Comparison of ENCODE assay signal across 13 cellular contexts in the genomic region with DNA sequence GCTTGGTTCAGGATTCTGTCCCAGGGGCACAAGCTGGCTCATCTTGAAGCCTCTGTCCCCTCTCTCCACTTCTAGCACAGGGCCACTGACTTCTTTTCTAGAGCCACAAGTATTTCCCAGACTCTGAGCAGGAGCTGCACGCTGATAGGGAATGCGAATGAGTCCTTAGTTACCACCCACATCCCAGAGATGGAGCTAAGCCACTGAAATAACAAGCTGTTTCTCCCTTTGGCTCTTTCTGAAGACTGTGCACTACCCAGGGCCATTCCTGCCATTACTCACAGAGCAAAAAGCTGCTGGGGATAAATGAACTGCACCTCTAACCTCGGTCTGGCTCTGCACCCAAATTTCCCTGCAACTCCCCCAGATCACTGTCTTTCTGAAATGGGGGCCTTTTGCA.
"Had no signal": no experiment of that assay in that cellular context is flagged by ENCODE, and none has a peak within 500 bp of the region (broad histone marks: within the 10 kb centered on the region; RNA-seq: fewer than 3 reads in every experiment).

No MANE protein-coding gene starts in this region.

- H3K9me3 Mint-ChIP-seq: activated T-cell treated with anti-CD3 and anti-CD28 coated beads, Interleukin-2, amount 50 U/mL, for 24 hours; stimulated activated naive CD8-positive, alpha-beta T cell treated with anti-CD3 and anti-CD28 coated beads, Interleukin-15, amount 100 ng/mL, for 72 hours; T-helper 2 cell treated with Interferon-gamma antibody and Interleukin-4, amounts not matched to agents 5 μg/mL and 100 μg/mL, for 36 hours had no signal

- H3K9me3 ChIP-seq: ovary had no signal

- H3K27me3 ChIP-seq: ovary had no signal

- DNase-seq: activated CD4-positive, alpha-beta T cell treated with anti-CD3 and anti-CD28 coated beads, Interleukin-2, amount 50 U/mL, for 48 hours; activated CD4-positive, CD25-positive, alpha-beta regulatory T cell treated with anti-CD3 and anti-CD28 coated beads, Interleukin-2, amount 50 U/mL, for 72 hours; activated CD8-positive, alpha-beta memory T cell treated with anti-CD3 and anti-CD28 coated beads, Interleukin-2, amount 10 ng/mL, durations not matched to agents 7 days and 5 days; activated effector memory CD4-positive, alpha-beta T cell treated with anti-CD3 and anti-CD28 coated beads, Interleukin-2, amount 50 U/mL, for 16 hours; activated T-cell treated with anti-CD3 and anti-CD28 coated beads, Interleukin-2, amount 50 U/mL, for 24 hours; foreskin melanocyte; kidney; ovary; stimulated activated CD4-positive, alpha-beta T cell treated with anti-CD3 and anti-CD28 coated beads, Interleukin-4, amount 100 ng/mL, for 4 hours; stimulated activated naive CD8-positive, alpha-beta T cell treated with anti-CD3 and anti-CD28 coated beads, Interleukin-15, amount 100 ng/mL, for 72 hours had no signal

- H3K4me3 ChIP-seq: ovary had no signal

- ATAC-seq: activated CD8-positive, alpha-beta memory T cell treated with anti-CD3 and anti-CD28 coated beads, Interleukin-2, amount 10 ng/mL, durations not matched to agents 7 days and 5 days; stimulated activated naive CD8-positive, alpha-beta T cell treated with anti-CD3 and anti-CD28 coated beads, Interleukin-15, amount 100 ng/mL, for 72 hours had no signal

- H3K4me3 Mint-ChIP-seq: activated CD8-positive, alpha-beta memory T cell treated with anti-CD3 and anti-CD28 coated beads, Interleukin-2, amount 10 ng/mL, durations not matched to agents 7 days and 5 days; activated naive CD8-positive, alpha-beta T cell; activated T-cell treated with anti-CD3 and anti-CD28 coated beads, Interleukin-2, amount 50 U/mL, for 24 hours; neural crest cell; stimulated activated naive CD8-positive, alpha-beta T cell treated with anti-CD3 and anti-CD28 coated beads, Interleukin-15, amount 100 ng/mL, for 72 hours; T-helper 2 cell treated with Interferon-gamma antibody and Interleukin-4, amounts not matched to agents 5 μg/mL and 100 μg/mL, for 36 hours had no signal

- H3K27ac Mint-ChIP-seq: activated CD8-positive, alpha-beta memory T cell treated with anti-CD3 and anti-CD28 coated beads, Interleukin-2, amount 10 ng/mL, durations not matched to agents 7 days and 5 days; activated naive CD8-positive, alpha-beta T cell; activated T-cell treated with anti-CD3 and anti-CD28 coated beads, Interleukin-2, amount 50 U/mL, for 24 hours; T-helper 2 cell treated with Interferon-gamma antibody and Interleukin-4, amounts not matched to agents 5 μg/mL and 100 μg/mL, for 36 hours had no signal

- H3K36me3 Mint-ChIP-seq: activated CD8-positive, alpha-beta memory T cell treated with anti-CD3 and anti-CD28 coated beads, Interleukin-2, amount 10 ng/mL, durations not matched to agents 7 days and 5 days; activated naive CD8-positive, alpha-beta T cell had no signal

- H3K36me3 ChIP-seq: ovary had no signal

- H3K27me3 Mint-ChIP-seq: activated CD8-positive, alpha-beta memory T cell treated with anti-CD3 and anti-CD28 coated beads, Interleukin-2, amount 10 ng/mL, durations not matched to agents 7 days and 5 days; activated naive CD8-positive, alpha-beta T cell; stimulated activated naive CD8-positive, alpha-beta T cell treated with anti-CD3 and anti-CD28 coated beads, Interleukin-15, amount 100 ng/mL, for 72 hours had no signal

- H3K27ac ChIP-seq: ovary had no signal

- H3K4me1 Mint-ChIP-seq: activated CD8-positive, alpha-beta memory T cell treated with anti-CD3 and anti-CD28 coated beads, Interleukin-2, amount 10 ng/mL, durations not matched to agents 7 days and 5 days; stimulated activated naive CD8-positive, alpha-beta T cell treated with anti-CD3 and anti-CD28 coated beads, Interleukin-15, amount 100 ng/mL, for 72 hours had no signal
